Comparison of ENCODE assay signal across 17 cellular contexts in genomic region chr3:39330824-39331223, GRCh38. TPM values are rescaled to one million over a fixed set of nuclear protein-coding genes. Genes with fewer than 3 reads are reported as not detected.
"Had no signal": no experiment of that assay in that cellular context is flagged by ENCODE, and none has a peak within 500 bp of the region (broad histone marks: within the 10 kb centered on the region; RNA-seq: fewer than 3 reads in every experiment).

No MANE protein-coding gene starts in this region.

- H3K4me1 ChIP-seq: breast epithelium, neural progenitor cell, pancreas, tibial artery, vagina had no signal

- ATAC-seq: left colon, pancreas had no signal

- H3K4me3 Mint-ChIP-seq: activated naive CD8-positive, alpha-beta T cell treated with anti-CD3 and anti-CD28 coated beads, Interleukin-2, amount 10 ng/mL, durations not matched to agents 7 days and 5 days; neural progenitor cell had no signal

- H3K27me3 ChIP-seq: breast epithelium, neural progenitor cell, pancreas, tibial artery, vagina had no signal

- DNase-seq: activated effector memory CD4-positive, alpha-beta T cell treated with anti-CD3 and anti-CD28 coated beads, Interleukin-2, amount 50 U/mL, for 16 hours; activated naive CD8-positive, alpha-beta T cell treated with anti-CD3 and anti-CD28 coated beads, Interleukin-2, amount 10 ng/mL, durations not matched to agents 7 days and 5 days; activated T-cell treated with anti-CD3 and anti-CD28 coated beads, Interleukin-2, amount 50 U/mL, for 1 hour; aorta; hypothalamus; left colon; midbrain; pancreas; retina; tibial artery had no signal

- H3K36me3 ChIP-seq: breast epithelium, neural progenitor cell, pancreas, tibial artery, vagina had no signal

- H3K9me3 Mint-ChIP-seq: neural progenitor cell had no signal

- H3K27ac ChIP-seq: breast epithelium, neural progenitor cell, pancreas, tibial artery, vagina had no signal

- H3K36me3 Mint-ChIP-seq: neural progenitor cell had no signal

- H3K27ac Mint-ChIP-seq: activated naive CD8-positive, alpha-beta T cell treated with anti-CD3 and anti-CD28 coated beads, Interleukin-2, amount 10 ng/mL, durations not matched to agents 7 days and 5 days; neural progenitor cell had no signal

- H3K9ac ChIP-seq: neural progenitor cell had no signal

- H3K4me3 ChIP-seq: breast epithelium, lung, neural progenitor cell, pancreas, tibial artery, vagina had no signal

- H3K4me1 Mint-ChIP-seq: neural progenitor cell had no signal

- H3K9me3 ChIP-seq: breast epithelium, pancreas, tibial artery, vagina had no signal

RNA-seq across cellular contexts. Expression of gene CCR8, which starts 1.3 kb away (rescaled TPM):
- total RNA-seq: aorta, breast epithelium, chondrocyte, dermis microvascular lymphatic vessel endothelial cell, glomerular endothelial cell, left colon, lung, pancreas, vagina had no signal

RNA-seq across cellular contexts. Expression of gene CX3CR1, which starts 51.0 kb away (rescaled TPM):
- total RNA-seq: dermis microvascular lymphatic vessel endothelial cell, glomerular endothelial cell, vagina had no signal
